ENCODE assay signal across 21 cellular contexts in genomic region chr3:81592101-81592500, GRCh38.
DNase-seq lines count a peak whose midpoint lies in the region; ATAC-seq and TF ChIP-seq lines count a peak whose summit lies in the region.
"Had no signal": no experiment of that assay in that cellular context is flagged by ENCODE, and none has a peak within 500 bp of the region (broad histone marks: within the 10 kb centered on the region; RNA-seq: fewer than 3 reads in every experiment).

No MANE protein-coding gene starts in this region.

- TF ChIP-seq RAD21 in IMR-90 (IDR thresholded peaks at IDR 0.05; ENCODE audit: low read length) = no peak

- H3K27me3 ChIP-seq in AG04450 (ENCODE audit: control insufficient read depth, insufficient read depth, low read length) (no peaks in the 10 kb centered on the region), IMR-90 (ENCODE audit: control insufficient read depth, insufficient read depth, low read length) (no peaks in the 10 kb centered on the region), dorsolateral prefrontal cortex (no peaks in the 10 kb centered on the region)
- H3K27me3 ChIP-seq: tibial nerve had no signal

- no peak overlapping the region for H3K4me3 Mint-ChIP-seq in mesothelial cell of epicardium
- H3K4me3 Mint-ChIP-seq: dendritic cell treated with granulocyte-macrophage colony-stimulating factor and Interleukin-4, amounts not matched to agents 40 ng/mL and 50 ng/mL, for 4 days; natural killer cell had no signal

- peak overlapping the region; percentile 61; the same call in 1 of the 2 replicates for H2BK20ac ChIP-seq in IMR-90 (ENCODE audit: low read depth, low read length)

- no peak overlapping the region for H3K9ac ChIP-seq in IMR-90 (ENCODE audit: low read depth, low read length)

- no peaks in the 10 kb centered on the region; a peak in 1 of 4 replicates for H3K79me1 ChIP-seq in IMR-90 (ENCODE audit: low read depth in 1 of 2, low read length in 2 of 2)

- no peak overlapping the region for H3K23ac ChIP-seq in IMR-90 (ENCODE audit: low read depth, low read length)

- no peak overlapping the region for H2AK5ac ChIP-seq in IMR-90 (ENCODE audit: low read depth, low read length)

- no peak overlapping the region for H3K4ac ChIP-seq in IMR-90 (ENCODE audit: low read depth, low read length)

- no peaks in the 10 kb centered on the region for H4K20me1 ChIP-seq in IMR-90 (ENCODE audit: insufficient read depth, low read length)

- H3K9me3 Mint-ChIP-seq in mesothelial cell of epicardium = no peaks in the 10 kb centered on the region
- H3K9me3 Mint-ChIP-seq: dendritic cell treated with granulocyte-macrophage colony-stimulating factor and Interleukin-4, amounts not matched to agents 40 ng/mL and 50 ng/mL, for 4 days; natural killer cell had no signal

- WGBS in IMR-90 (ENCODE audit: extremely low coverage in 2 of 2, insufficient read length in 1 of 2), 2 experiments = 100% methylated on average over 1 of the region's 5 CpGs; no CpG with 5 or more reads in 1 of the 2 experiments

- ATAC-seq in IMR-90 (ENCODE audit: low read depth) (peak; percentile 72), left colon (peak; percentile 38), HG03354 (IDR thresholded peaks at IDR 0.05; ENCODE audit: poor library complexity, severe bottlenecking, unreplicated experiment) (no peak)
- ATAC-seq: natural killer cell; stimulated activated naive CD8-positive, alpha-beta T cell treated with anti-CD3 and anti-CD28 coated beads, Interleukin-15, Interleukin-2, amounts not matched to agents 100 U/mL and 50 U/mL, for 24 hours had no signal

- H3K4me2 ChIP-seq in IMR-90 (ENCODE audit: low read depth, low read length) = no peak overlapping the region

- no peak overlapping the region for H3K56ac ChIP-seq in IMR-90 (ENCODE audit: extremely low read depth, insufficient read depth, low read length)

- H3K27ac ChIP-seq in AG04450 (ENCODE audit: low read depth, low read length) (no peak overlapping the region), IMR-90 (ENCODE audit: insufficient read depth, low read length) (no peak overlapping the region), dorsolateral prefrontal cortex (no peak overlapping the region)
- H3K27ac ChIP-seq: tibial nerve had no signal

- dilution Hi-C loops in IMR-90 (cut with HindIII; ENCODE audit: low sequenced_read_pairs, unreplicated experiment) = no loop called here

- DNase-seq in AG04450 (ENCODE audit: low read depth, low spot score) = peak; percentile 8
- peak; percentile 70 for DNase-seq in IMR-90
- DNase-seq in cardiac fibroblast (ENCODE audit: low read depth in 2 of 2) = peak; percentile 20 to 47
- peak in 1 of 2 donors; percentile 2 for DNase-seq in left colon
- no peak for DNase-seq in mesothelial cell of epicardium (ENCODE audit: low spot score in 2 of 2, unreplicated experiment in 2 of 2)
- no peak for DNase-seq in germinal center (ENCODE audit: low spot score)
- no peak for DNase-seq in dorsolateral prefrontal cortex
- DNase-seq: activated CD4-positive, alpha-beta T cell treated with anti-CD3 and anti-CD28 coated beads, Interleukin-2, amount 50 U/mL, for 1 hour; activated naive CD4-positive, alpha-beta T cell treated with Interleukin-2 at 50 U/mL for 16 hours; aorta; DMS79 treated with DMSO at 0.1 percent for 48 hours; erythroblast; natural killer cell; NCI-H1417 treated with DMSO at 0.1 percent for 48 hours; NCI-H526 treated with DMSO at 0.1 percent for 48 hours; SIG-M5; stimulated activated naive CD8-positive, alpha-beta T cell treated with anti-CD3 and anti-CD28 coated beads, Interleukin-15, Interleukin-2, amounts not matched to agents 100 U/mL and 50 U/mL, for 24 hours had no signal

- H4K5ac ChIP-seq in IMR-90 (ENCODE audit: low read depth, low read length) = no peak overlapping the region

- no peak overlapping the region for H2AK9ac ChIP-seq in IMR-90 (replicated peaks; ENCODE audit: low read depth, low read length, poor library complexity)

- TF ChIP-seq CTCF in AG04450 (IDR thresholded peaks at IDR 0.05; ENCODE audit: low read depth, low read length) = no peak
- TF ChIP-seq CTCF in IMR-90 (conservative IDR thresholded peaks at IDR 0.05; ENCODE audit: low read depth, low read length) = no peak
- TF ChIP-seq CTCF in cardiac fibroblast (IDR thresholded peaks at IDR 0.05; ENCODE audit: low read depth, low read length) = no peak
- TF ChIP-seq CTCF in mesothelial cell of epicardium (IDR thresholded peaks at IDR 0.05; ENCODE audit: unreplicated experiment) = no peak
- no peak for TF ChIP-seq CTCF in dorsolateral prefrontal cortex (IDR thresholded peaks at IDR 0.05 in 54 of 56, conservative IDR thresholded peaks at IDR 0.05 in 2 of 56; ENCODE audit: low read depth in 1 of 56, partially characterized antibody in 56 of 56)

- H3K14ac ChIP-seq in IMR-90 (replicated peaks; ENCODE audit: low read depth, low read length) = no peak overlapping the region

- H4K8ac ChIP-seq in IMR-90 (ENCODE audit: low read depth in 2 of 2, low read length in 2 of 2) = no peak overlapping the region

- no peak overlapping the region for H4K91ac ChIP-seq in IMR-90 (ENCODE audit: insufficient read depth, low read depth, low read length)

- H3K27ac Mint-ChIP-seq in mesothelial cell of epicardium = no peak overlapping the region
- H3K27ac Mint-ChIP-seq: dendritic cell treated with granulocyte-macrophage colony-stimulating factor and Interleukin-4, amounts not matched to agents 40 ng/mL and 50 ng/mL, for 4 days; natural killer cell had no signal

- no peaks in the 10 kb centered on the region for H3K27me3 Mint-ChIP-seq in mesothelial cell of epicardium (ENCODE audit: low read depth)
- H3K27me3 Mint-ChIP-seq: dendritic cell treated with granulocyte-macrophage colony-stimulating factor and Interleukin-4, amounts not matched to agents 40 ng/mL and 50 ng/mL, for 4 days had no signal

- no peak overlapping the region for H3K18ac ChIP-seq in IMR-90 (ENCODE audit: low read depth, low read length)

- H3K9me1 ChIP-seq in IMR-90 (ENCODE audit: insufficient read depth, low read length) = no peaks in the 10 kb centered on the region

- CTCF ChIA-PET in AG04450 (lab: Charles Lee) (interaction anchor here (1.4 to 2.2 kb wide), 2 partner anchors 10 to 101 kb away, joined by 4 to 18 read pairs; no protein-coding TSS in a partner anchor), IMR-90 (lab: Yijun Ruan, JAX) (no interaction called here)

- H3K36me3 Mint-ChIP-seq in mesothelial cell of epicardium = no peaks in the 10 kb centered on the region
- H3K36me3 Mint-ChIP-seq: natural killer cell had no signal

- H3K4me1 Mint-ChIP-seq in mesothelial cell of epicardium = no peaks in the 10 kb centered on the region
- H3K4me1 Mint-ChIP-seq: natural killer cell had no signal

- intact Hi-C loops in IMR-90 (cut with micrococcal nuclease) = no loop called here
- intact Hi-C loops in left colon (cut with DNase I, micrococcal nuclease) = no loop called here
- intact Hi-C loops in dorsolateral prefrontal cortex (cut with DNase I) = no loop called here

- TF ChIP-seq POLR2A in IMR-90 (IDR thresholded peaks at IDR 0.05; ENCODE audit: low read depth, low read length) = no peak

- no peaks in the 10 kb centered on the region for H3K9me3 ChIP-seq in AG04450 (ENCODE audit: control insufficient read depth, insufficient read depth, low read length)
- no peaks in the 10 kb centered on the region for H3K9me3 ChIP-seq in IMR-90 (ENCODE audit: control insufficient read depth, insufficient read depth, low read length)
- H3K9me3 ChIP-seq: tibial nerve had no signal

- no TSS peak for BruUV-seq in IMR-90 (replicated peaks; lab: Mats Ljungman, UMichigan)

- in situ Hi-C loops in IMR-90 (cut with MboI; ENCODE audit: low sequenced_read_pairs) = no loop called here

- H3K4me3 ChIP-seq in AG04450 (ENCODE audit: low read depth, low read length) (no peak overlapping the region), IMR-90 (ENCODE audit: insufficient read depth, low read depth, low read length) (no peak overlapping the region), cardiac fibroblast (replicated peaks in 1 of 2; ENCODE audit: low read depth in 2 of 2, low read length in 2 of 2) (no peak overlapping the region), dorsolateral prefrontal cortex (no peak overlapping the region)
- H3K4me3 ChIP-seq: lung, tibial nerve had no signal

- no peaks in the 10 kb centered on the region for H3K36me3 ChIP-seq in IMR-90 (ENCODE audit: control insufficient read depth, insufficient read depth, low read length)

- H2BK15ac ChIP-seq in IMR-90 (ENCODE audit: low read depth, low read length) = no peak overlapping the region

- POLR2A ChIA-PET in AG04450 (lab: Yijun Ruan, JAX) = no interaction called here
- POLR2A ChIA-PET in IMR-90 (lab: Charles Lee; ENCODE audit: unreplicated experiment) = no interaction called here

- no peak overlapping the region for H2BK120ac ChIP-seq in IMR-90 (ENCODE audit: low read depth, low read length)

- no peak overlapping the region for H2AFZ ChIP-seq in IMR-90 (replicated peaks; ENCODE audit: low read length, poor library complexity)

- H3K4me1 ChIP-seq in IMR-90 (ENCODE audit: control insufficient read depth, insufficient read depth, low read length) = peaks cover 2% of the 10 kb centered on the region; the same call in 1 of the 2 replicates
- H3K4me1 ChIP-seq: tibial nerve had no signal

- H2BK5ac ChIP-seq in IMR-90 (ENCODE audit: low read depth, low read length, poor library complexity, severe bottlenecking) = no peak overlapping the region

TF ChIP-seq in IMR-90, 13 proteins besides CTCF, POLR2A, EP300 and RAD21 (continues in another document):
- TF ChIP-seq, protein P1, sequence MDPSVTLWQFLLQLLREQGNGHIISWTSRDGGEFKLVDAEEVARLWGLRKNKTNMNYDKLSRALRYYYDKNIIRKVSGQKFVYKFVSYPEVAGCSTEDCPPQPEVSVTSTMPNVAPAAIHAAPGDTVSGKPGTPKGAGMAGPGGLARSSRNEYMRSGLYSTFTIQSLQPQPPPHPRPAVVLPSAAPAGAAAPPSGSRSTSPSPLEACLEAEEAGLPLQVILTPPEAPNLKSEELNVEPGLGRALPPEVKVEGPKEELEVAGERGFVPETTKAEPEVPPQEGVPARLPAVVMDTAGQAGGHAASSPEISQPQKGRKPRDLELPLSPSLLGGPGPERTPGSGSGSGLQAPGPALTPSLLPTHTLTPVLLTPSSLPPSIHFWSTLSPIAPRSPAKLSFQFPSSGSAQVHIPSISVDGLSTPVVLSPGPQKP (IDR thresholded peaks at IDR 0.05; ENCODE audit: borderline replicate concordance, low read depth, low read length) = no peak
- TF ChIP-seq CHD1 (IDR thresholded peaks at IDR 0.05; ENCODE audit: low read depth, low read length) (no peak), NFE2L2 (IDR thresholded peaks at IDR 0.05; ENCODE audit: low read depth, low read length) (no peak), RFX5 (IDR thresholded peaks at IDR 0.05; ENCODE audit: low read depth, low read length) (no peak), FOS (IDR thresholded peaks at IDR 0.05; ENCODE audit: low read depth, low read length) (no peak)
- TF ChIP-seq, protein P2, sequence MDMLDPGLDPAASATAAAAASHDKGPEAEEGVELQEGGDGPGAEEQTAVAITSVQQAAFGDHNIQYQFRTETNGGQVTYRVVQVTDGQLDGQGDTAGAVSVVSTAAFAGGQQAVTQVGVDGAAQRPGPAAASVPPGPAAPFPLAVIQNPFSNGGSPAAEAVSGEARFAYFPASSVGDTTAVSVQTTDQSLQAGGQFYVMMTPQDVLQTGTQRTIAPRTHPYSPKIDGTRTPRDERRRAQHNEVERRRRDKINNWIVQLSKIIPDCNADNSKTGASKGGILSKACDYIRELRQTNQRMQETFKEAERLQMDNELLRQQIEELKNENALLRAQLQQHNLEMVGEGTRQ (IDR thresholded peaks at IDR 0.05; ENCODE audit: low read depth, low read length) = no peak

Comparison
In these comparisons a context has a peak if more than half of its experiments do, and no peak if none do; other contexts are left out.
1. DNase-seq: peak in AG04450 (single experiment), IMR-90 (single experiment) and cardiac fibroblast (2 of 2); none in mesothelial cell of epicardium (0 of 2), germinal center (single experiment) and dorsolateral prefrontal cortex (0 of 10).